ENCODE assay signal across 34 cellular contexts in the genomic region with DNA sequence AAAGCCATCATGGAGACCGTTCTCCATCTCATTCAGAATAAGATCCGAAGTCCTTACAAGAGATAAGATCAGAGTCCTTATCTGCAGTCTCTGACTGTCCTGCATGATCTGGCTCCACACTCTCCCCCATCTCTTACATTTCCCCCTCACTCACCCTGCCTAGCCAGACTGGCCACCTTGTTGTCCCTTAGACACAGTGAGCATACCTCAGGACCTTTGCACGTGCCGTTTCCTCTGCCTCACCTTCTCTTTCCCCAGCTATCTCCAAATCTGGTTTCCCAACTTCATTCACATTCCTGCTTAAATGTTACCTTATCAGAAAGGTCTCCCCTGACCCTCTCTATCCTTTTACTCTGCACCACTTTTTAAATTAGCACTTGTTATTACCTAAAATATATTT.
"Had no signal": no experiment of that assay in that cellular context is flagged by ENCODE, and none has a peak within 500 bp of the region (broad histone marks: within the 10 kb centered on the region; RNA-seq: fewer than 3 reads in every experiment).

No MANE protein-coding gene starts in this region.

- H3K27ac ChIP-seq: brain microvascular endothelial cell, coronary artery, dorsolateral prefrontal cortex, esophagus muscularis mucosa, foreskin keratinocyte, gastrocnemius medialis, heart left ventricle, WERI-Rb-1 had no signal

- DNase-seq: activated B cell treated with CpG ODN at 0.5 μM for 24 hours; activated CD4-positive, alpha-beta memory T cell treated with anti-CD3 and anti-CD28 coated beads, Interleukin-2, amount 10 ng/mL, durations not matched to agents 7 days and 5 days; activated CD4-positive, alpha-beta T cell treated with anti-CD3 and anti-CD28 coated beads for 36 hours; activated CD4-positive, alpha-beta T cell treated with anti-CD3 and anti-CD28 coated beads, Interleukin-2, amount 10 ng/mL, durations not matched to agents 7 days and 5 days; activated CD4-positive, alpha-beta T cell treated with anti-CD3 and anti-CD28 coated beads, Interleukin-2, amount 50 U/mL, for 4 hours; activated CD8-positive, alpha-beta memory T cell treated with anti-CD3 and anti-CD28 coated beads, Interleukin-2, amount 50 U/mL, for 48 hours; activated effector memory CD4-positive, alpha-beta T cell treated with Interleukin-2 at 50 U/mL for 16 hours; activated gamma-delta T cell treated with Interleukin-2 at 50 U/mL for 16 hours; activated naive CD4-positive, alpha-beta T cell treated with Interleukin-2 at 50 U/mL for 16 hours; activated T-cell treated with anti-CD3 and anti-CD28 coated beads for 4 hours; activated T-cell treated with anti-CD3 and anti-CD28 coated beads, Interleukin-2, amount 50 U/mL, for 24 hours; activated T-cell treated with anti-CD3 and anti-CD28 coated beads, Interleukin-2, amount 50 U/mL, for 72 hours; amniotic stem cell; anterior cingulate cortex; brain microvascular endothelial cell; dorsolateral prefrontal cortex; effector memory CD4-positive, alpha-beta T cell; endodermal cell; erythroblast; foreskin keratinocyte; gastrocnemius medialis; glutamatergic neuron; heart left ventricle; T-helper 1 cell; T-helper 17 cell; T1000; WERI-Rb-1 had no signal

- H3K9me3 ChIP-seq: esophagus muscularis mucosa, gastrocnemius medialis, heart left ventricle had no signal

- H3K27me3 ChIP-seq: brain microvascular endothelial cell, dorsolateral prefrontal cortex, esophagus muscularis mucosa, foreskin keratinocyte, gastrocnemius medialis, heart left ventricle had no signal

- H3K4me1 ChIP-seq: esophagus muscularis mucosa, foreskin keratinocyte, gastrocnemius medialis, heart left ventricle had no signal

- ATAC-seq: activated CD4-positive, alpha-beta T cell treated with anti-CD3 and anti-CD28 coated beads for 36 hours; activated CD4-positive, CD25-positive, alpha-beta regulatory T cell treated with anti-CD3 and anti-CD28 coated beads, Interleukin-2, amount 50 U/mL, for 24 hours; activated T-cell treated with anti-CD3 and anti-CD28 coated beads, Interleukin-2, amount 50 U/mL, for 72 hours; foreskin keratinocyte; gastrocnemius medialis; heart left ventricle; T-helper 17 cell had no signal

- H3K27ac Mint-ChIP-seq: activated B cell treated with CpG ODN at 0.5 μM for 24 hours; activated CD4-positive, alpha-beta memory T cell treated with anti-CD3 and anti-CD28 coated beads, Interleukin-2, amount 10 ng/mL, durations not matched to agents 7 days and 5 days; activated CD4-positive, alpha-beta T cell treated with anti-CD3 and anti-CD28 coated beads for 36 hours; activated CD4-positive, alpha-beta T cell treated with anti-CD3 and anti-CD28 coated beads, Interleukin-2, amount 10 ng/mL, durations not matched to agents 7 days and 5 days; activated naive CD4-positive, alpha-beta T cell treated with anti-CD3 and anti-CD28 coated beads, Interleukin-2, amount 50 U/mL, for 24 hours; activated T-cell treated with anti-CD3 and anti-CD28 coated beads, Interleukin-2, amount 50 U/mL, for 24 hours; dendritic cell treated with granulocyte-macrophage colony-stimulating factor and Interleukin-4, amounts not matched to agents 40 ng/mL and 50 ng/mL, for 4 days; endodermal cell; T-helper 17 cell; T-helper 2 cell treated with Interferon-gamma antibody and Interleukin-4, amounts not matched to agents 5 μg/mL and 100 μg/mL, for 36 hours had no signal

- H3K36me3 ChIP-seq: gastrocnemius medialis had no signal

- H3K4me1 Mint-ChIP-seq: activated B cell treated with CpG ODN at 0.5 μM for 24 hours; activated CD4-positive, alpha-beta memory T cell treated with anti-CD3 and anti-CD28 coated beads, Interleukin-2, amount 10 ng/mL, durations not matched to agents 7 days and 5 days; activated CD4-positive, alpha-beta T cell treated with anti-CD3 and anti-CD28 coated beads for 36 hours; activated CD4-positive, alpha-beta T cell treated with anti-CD3 and anti-CD28 coated beads, Interleukin-2, amount 10 ng/mL, durations not matched to agents 7 days and 5 days; activated naive CD4-positive, alpha-beta T cell treated with anti-CD3 and anti-CD28 coated beads, Interleukin-2, amount 50 U/mL, for 24 hours; central memory CD8-positive, alpha-beta T cell; endodermal cell had no signal

- H3K4me3 Mint-ChIP-seq: activated B cell treated with CpG ODN at 0.5 μM for 24 hours; activated CD4-positive, alpha-beta memory T cell treated with anti-CD3 and anti-CD28 coated beads, Interleukin-2, amount 10 ng/mL, durations not matched to agents 7 days and 5 days; activated CD4-positive, alpha-beta T cell treated with anti-CD3 and anti-CD28 coated beads for 36 hours; activated CD4-positive, alpha-beta T cell treated with anti-CD3 and anti-CD28 coated beads, Interleukin-2, amount 10 ng/mL, durations not matched to agents 7 days and 5 days; activated naive CD4-positive, alpha-beta T cell treated with anti-CD3 and anti-CD28 coated beads, Interleukin-2, amount 50 U/mL, for 24 hours; activated T-cell treated with anti-CD3 and anti-CD28 coated beads, Interleukin-2, amount 50 U/mL, for 24 hours; activated T-cell treated with anti-CD3 and anti-CD28 coated beads, Interleukin-2, amount 50 U/mL, for 72 hours; central memory CD8-positive, alpha-beta T cell; dendritic cell treated with granulocyte-macrophage colony-stimulating factor and Interleukin-4, amounts not matched to agents 40 ng/mL and 50 ng/mL, for 4 days; endodermal cell; T-helper 17 cell; T-helper 2 cell treated with Interferon-gamma antibody and Interleukin-4, amounts not matched to agents 5 μg/mL and 100 μg/mL, for 36 hours had no signal

- H3K4me3 ChIP-seq: coronary artery, dorsolateral prefrontal cortex, esophagus muscularis mucosa, gastrocnemius medialis, heart left ventricle had no signal

- H3K9me3 Mint-ChIP-seq: activated B cell treated with CpG ODN at 0.5 μM for 24 hours; activated CD4-positive, alpha-beta memory T cell treated with anti-CD3 and anti-CD28 coated beads, Interleukin-2, amount 10 ng/mL, durations not matched to agents 7 days and 5 days; activated CD4-positive, alpha-beta T cell treated with anti-CD3 and anti-CD28 coated beads, Interleukin-2, amount 10 ng/mL, durations not matched to agents 7 days and 5 days; activated T-cell treated with anti-CD3 and anti-CD28 coated beads, Interleukin-2, amount 50 U/mL, for 24 hours; activated T-cell treated with anti-CD3 and anti-CD28 coated beads, Interleukin-2, amount 50 U/mL, for 72 hours; central memory CD8-positive, alpha-beta T cell; dendritic cell treated with granulocyte-macrophage colony-stimulating factor and Interleukin-4, amounts not matched to agents 40 ng/mL and 50 ng/mL, for 4 days; endodermal cell had no signal

- H3K27me3 Mint-ChIP-seq: activated B cell treated with CpG ODN at 0.5 μM for 24 hours; activated CD4-positive, alpha-beta memory T cell treated with anti-CD3 and anti-CD28 coated beads, Interleukin-2, amount 10 ng/mL, durations not matched to agents 7 days and 5 days; activated CD4-positive, alpha-beta T cell treated with anti-CD3 and anti-CD28 coated beads for 36 hours; activated CD4-positive, alpha-beta T cell treated with anti-CD3 and anti-CD28 coated beads, Interleukin-2, amount 10 ng/mL, durations not matched to agents 7 days and 5 days; activated naive CD4-positive, alpha-beta T cell treated with anti-CD3 and anti-CD28 coated beads, Interleukin-2, amount 50 U/mL, for 24 hours; activated T-cell treated with anti-CD3 and anti-CD28 coated beads, Interleukin-2, amount 50 U/mL, for 24 hours; central memory CD8-positive, alpha-beta T cell; dendritic cell treated with granulocyte-macrophage colony-stimulating factor and Interleukin-4, amounts not matched to agents 40 ng/mL and 50 ng/mL, for 4 days; T-helper 17 cell had no signal
